Comparison of ENCODE assay signal across 17 cellular contexts in the genomic region with DNA sequence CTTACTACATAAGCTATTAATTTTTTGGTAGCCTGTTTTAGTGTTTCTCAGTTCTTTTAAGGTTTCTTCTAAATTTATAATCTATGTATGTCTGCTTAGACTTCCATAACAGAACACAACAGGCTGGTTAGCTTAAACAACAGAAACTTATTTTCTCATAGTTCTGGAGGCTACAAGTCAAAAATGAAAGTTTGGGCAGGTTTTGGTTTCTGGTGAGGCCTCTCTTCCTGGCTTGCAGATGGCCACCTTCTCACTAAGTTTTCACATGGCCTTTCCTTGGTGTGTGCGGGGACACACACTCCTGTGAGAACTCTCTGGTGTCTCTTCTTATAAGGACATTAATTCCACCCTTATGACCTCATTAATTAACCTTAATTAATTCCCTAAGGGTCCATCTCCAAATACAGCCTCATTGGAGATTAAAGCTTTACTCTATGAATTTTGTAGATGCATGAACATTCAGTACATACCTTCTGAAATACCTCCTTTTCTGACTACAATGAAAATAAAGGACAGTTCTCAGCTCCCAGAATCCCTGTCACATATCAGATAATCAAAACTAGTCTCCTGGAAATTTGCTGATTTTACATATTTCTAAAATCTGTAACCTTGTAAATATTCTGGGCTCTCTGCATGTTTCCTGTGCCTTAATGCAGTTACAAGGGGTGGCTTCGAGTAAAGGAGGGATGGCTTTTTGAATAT. TPM values are rescaled to one million over a fixed set of nuclear protein-coding genes. Genes with fewer than 3 reads are reported as not detected.
DNase-seq lines count a peak whose midpoint lies in the region; ATAC-seq and TF ChIP-seq lines count a peak whose summit lies in the region.
"Had no signal": no experiment of that assay in that cellular context is flagged by ENCODE, and none has a peak within 500 bp of the region (broad histone marks: within the 10 kb centered on the region; RNA-seq: fewer than 3 reads in every experiment).

No MANE protein-coding gene starts in this region.

- DNase-seq in RPMI8226, result peak; percentile 20
- no peak for DNase-seq in GM03348 (ENCODE audit: low spot score)
- DNase-seq in omental fat pad (ENCODE audit: low spot score), result no peak
- no peak for DNase-seq in CD1c-positive myeloid dendritic cell (ENCODE audit: extremely low spot score)
- DNase-seq in substantia nigra (lab: John Stamatoyannopoulos, UW), result no peak
- DNase-seq: activated naive CD4-positive, alpha-beta T cell treated with anti-CD3 and anti-CD28 coated beads for 36 hours; BE2C; dermis blood vessel endothelial cell; glutamatergic neuron; NCI-H526 treated with DMSO at 0.1 percent for 48 hours; PC-9; stimulated activated CD4-positive, alpha-beta T cell treated with anti-CD3 and anti-CD28 coated beads, Interleukin-4, amount 100 ng/mL, for 1 hour had no signal

- ATAC-seq in GM18511 (IDR thresholded peaks at IDR 0.05; ENCODE audit: unreplicated experiment) (peak; percentile 60), GM19324 (IDR thresholded peaks at IDR 0.05; ENCODE audit: low FRiP score, unreplicated experiment) (peak; percentile 57), HG02852 (IDR thresholded peaks at IDR 0.05; ENCODE audit: unreplicated experiment) (peak; percentile 60), omental fat pad (ENCODE audit: low FRiP score) (no peak)
- ATAC-seq: sciatic nerve, SK-N-SH treated with all-trans-retinoic acid at 6 μM for 48 hours had no signal

- TF ChIP-seq CTCF in omental fat pad (IDR thresholded peaks at IDR 0.05), result no peak

- no peak overlapping the region for H3K27ac ChIP-seq in substantia nigra (ENCODE audit: low read depth, low read length, poor library complexity, severe bottlenecking)
- H3K27ac ChIP-seq: PC-9 had no signal

RNA-seq across cellular contexts. Expression of a gene that starts 23.2 kb away (rescaled TPM):
- total RNA-seq in omental fat pad, result 1 to 10 TPM; 1.2 to 5.6 (median 2.7) TPM
